Comparison of ENCODE assay signal across 9 cellular contexts in genomic region chr7:113698556-113699220, GRCh38.
A peak's percentile ranks its signal among the peaks of the same experiment; 100 is the strongest.
DNase-seq lines count a peak whose midpoint lies in the region; ATAC-seq and TF ChIP-seq lines count a peak whose summit lies in the region.
"Had no signal": no experiment of that assay in that cellular context is flagged by ENCODE, and none has a peak within 500 bp of the region (broad histone marks: within the 10 kb centered on the region; RNA-seq: fewer than 3 reads in every experiment).

No MANE protein-coding gene starts in this region.

- no peak overlapping the region for H3K27ac Mint-ChIP-seq in activated CD8-positive, alpha-beta T cell treated with anti-CD3 and anti-CD28 coated beads for 36 hours
- no peak overlapping the region for H3K27ac Mint-ChIP-seq in activated CD8-positive, alpha-beta T cell treated with anti-CD3 and anti-CD28 coated beads, Interleukin-2, amount 10 ng/mL, durations not matched to agents 7 days and 5 days
- no peak overlapping the region for H3K27ac Mint-ChIP-seq in glutamatergic neuron (ENCODE audit: unreplicated experiment)
- H3K27ac Mint-ChIP-seq in stimulated activated naive B cell treated with anti-CD40 and anti-IgM and Interleukin-4, amounts not matched to agents 10 μg/mL and 1 μg/mL and 100 μg/mL, for 72 hours = no peak overlapping the region

- H3K27me3 Mint-ChIP-seq in activated CD8-positive, alpha-beta T cell treated with anti-CD3 and anti-CD28 coated beads for 36 hours = peaks cover 1% of the 10 kb centered on the region
- no peaks in the 10 kb centered on the region for H3K27me3 Mint-ChIP-seq in activated CD8-positive, alpha-beta T cell treated with anti-CD3 and anti-CD28 coated beads, Interleukin-2, amount 10 ng/mL, durations not matched to agents 7 days and 5 days (ENCODE audit: low read depth)
- peaks cover 2% of the 10 kb centered on the region for H3K27me3 Mint-ChIP-seq in glutamatergic neuron (ENCODE audit: unreplicated experiment)
- no peaks in the 10 kb centered on the region for H3K27me3 Mint-ChIP-seq in stimulated activated naive B cell treated with anti-CD40 and anti-IgM and Interleukin-4, amounts not matched to agents 10 μg/mL and 1 μg/mL and 100 μg/mL, for 72 hours
- H3K27me3 Mint-ChIP-seq: central memory CD8-positive, alpha-beta T cell had no signal

- H3K4me2 ChIP-seq in SK-N-SH = no peak overlapping the region; the same call in 1 of the 2 replicates

- H3K27me3 ChIP-seq in SK-N-SH (ENCODE audit: insufficient read depth) (no peaks in the 10 kb centered on the region), vagina (no peaks in the 10 kb centered on the region)

- no peaks in the 10 kb centered on the region for H3K79me2 ChIP-seq in SK-N-SH (ENCODE audit: insufficient read depth)

- H3K9me3 Mint-ChIP-seq in activated CD8-positive, alpha-beta T cell treated with anti-CD3 and anti-CD28 coated beads for 36 hours = no peaks in the 10 kb centered on the region
- H3K9me3 Mint-ChIP-seq in activated CD8-positive, alpha-beta T cell treated with anti-CD3 and anti-CD28 coated beads, Interleukin-2, amount 10 ng/mL, durations not matched to agents 7 days and 5 days (ENCODE audit: insufficient read depth) = no peaks in the 10 kb centered on the region
- peaks cover 4% of the 10 kb centered on the region for H3K9me3 Mint-ChIP-seq in glutamatergic neuron (ENCODE audit: unreplicated experiment)
- H3K9me3 Mint-ChIP-seq in stimulated activated naive B cell treated with anti-CD40 and anti-IgM and Interleukin-4, amounts not matched to agents 10 μg/mL and 1 μg/mL and 100 μg/mL, for 72 hours = no peaks in the 10 kb centered on the region
- H3K9me3 Mint-ChIP-seq: central memory CD8-positive, alpha-beta T cell had no signal

- no peak for TF ChIP-seq EP300 in SK-N-SH (IDR thresholded peaks at IDR 0.05; ENCODE audit: borderline replicate concordance in 1 of 2, low read depth in 1 of 2, low read length in 1 of 2)

- no peak overlapping the region for H3K9ac ChIP-seq in SK-N-SH

- H4K20me1 ChIP-seq in SK-N-SH (ENCODE audit: insufficient read depth) = no peaks in the 10 kb centered on the region

- peak; percentile 7 for DNase-seq in activated CD8-positive, alpha-beta T cell treated with anti-CD3 and anti-CD28 coated beads for 36 hours
- DNase-seq in activated CD8-positive, alpha-beta T cell treated with anti-CD3 and anti-CD28 coated beads, Interleukin-2, amount 10 ng/mL, durations not matched to agents 7 days and 5 days = no peak
- peak; percentile 49 for DNase-seq in HT-29 (ENCODE audit: low spot score)
- DNase-seq in SK-N-SH = peak; percentile 17
- DNase-seq in glutamatergic neuron = no peak
- no peak for DNase-seq in vagina (ENCODE audit: extremely low spot score in 2 of 2)
- DNase-seq in lower leg skin (ENCODE audit: low spot score in 2 of 2) = no peak
- DNase-seq in stimulated activated naive B cell treated with anti-CD40 and anti-IgM and Interleukin-4, amounts not matched to agents 10 μg/mL and 1 μg/mL and 100 μg/mL, for 72 hours = no peak

- CTCF ChIA-PET in activated CD8-positive, alpha-beta T cell treated with anti-CD3 and anti-CD28 coated beads for 36 hours (lab: Charles Lee) = interaction anchor here (0.6 kb wide), 1 partner anchor 16 kb away, joined by 3 read pairs; no protein-coding TSS in a partner anchor
- CTCF ChIA-PET in activated CD8-positive, alpha-beta T cell treated with anti-CD3 and anti-CD28 coated beads, Interleukin-2, amount 10 ng/mL, durations not matched to agents 7 days and 5 days (lab: Charles Lee) = no interaction called here
- CTCF ChIA-PET in SK-N-SH (lab: Yijun Ruan, JAX) = interaction anchor here (0.6 to 1.6 kb wide), 6 partner anchors 10 to 277 kb away, joined by 3 to 11 read pairs (median 3); no protein-coding TSS in a partner anchor

- TF ChIP-seq POLR2A in vagina (IDR thresholded peaks at IDR 0.05) (no peak), lower leg skin (IDR thresholded peaks at IDR 0.05) (no peak)

- H3K4me1 ChIP-seq in SK-N-SH (ENCODE audit: control insufficient read depth in 1 of 2, insufficient read depth in 2 of 2, low read depth in 1 of 2, low read length in 1 of 2) = no peaks in the 10 kb centered on the region
- no peaks in the 10 kb centered on the region for H3K4me1 ChIP-seq in vagina

- TF ChIP-seq RAD21 in SK-N-SH (IDR thresholded peaks at IDR 0.05; ENCODE audit: low read length) = peak; percentile 76

- H3K4me3 Mint-ChIP-seq in activated CD8-positive, alpha-beta T cell treated with anti-CD3 and anti-CD28 coated beads for 36 hours = no peak overlapping the region
- no peak overlapping the region for H3K4me3 Mint-ChIP-seq in activated CD8-positive, alpha-beta T cell treated with anti-CD3 and anti-CD28 coated beads, Interleukin-2, amount 10 ng/mL, durations not matched to agents 7 days and 5 days
- no peak overlapping the region for H3K4me3 Mint-ChIP-seq in glutamatergic neuron (ENCODE audit: unreplicated experiment)
- H3K4me3 Mint-ChIP-seq in stimulated activated naive B cell treated with anti-CD40 and anti-IgM and Interleukin-4, amounts not matched to agents 10 μg/mL and 1 μg/mL and 100 μg/mL, for 72 hours = no peak overlapping the region
- H3K4me3 Mint-ChIP-seq: central memory CD8-positive, alpha-beta T cell had no signal

- POLR2A ChIA-PET in activated CD8-positive, alpha-beta T cell treated with anti-CD3 and anti-CD28 coated beads for 36 hours (lab: Charles Lee) = no interaction called here
- POLR2A ChIA-PET in activated CD8-positive, alpha-beta T cell treated with anti-CD3 and anti-CD28 coated beads, Interleukin-2, amount 10 ng/mL, durations not matched to agents 7 days and 5 days (lab: Charles Lee) = no interaction called here
- POLR2A ChIA-PET in SK-N-SH (lab: Yijun Ruan, JAX) = no interaction called here

- TF ChIP-seq CTCF in activated CD8-positive, alpha-beta T cell treated with anti-CD3 and anti-CD28 coated beads for 36 hours (IDR thresholded peaks at IDR 0.05) = peak; percentile 70
- TF ChIP-seq CTCF in SK-N-SH (IDR thresholded peaks at IDR 0.05) (peak; percentile 98), glutamatergic neuron (IDR thresholded peaks at IDR 0.05; ENCODE audit: partially characterized antibody, unreplicated experiment) (peak; percentile 77), vagina (IDR thresholded peaks at IDR 0.05) (peak in 2 of 3 experiments; percentile 16 to 26), lower leg skin (IDR thresholded peaks at IDR 0.05) (no peak)

- no peaks in the 10 kb centered on the region for H3K9me2 ChIP-seq in SK-N-SH

- H3K4me3 ChIP-seq in SK-N-SH (ENCODE audit: low read depth in 2 of 2, low read length in 1 of 2) (no peak overlapping the region), vagina (no peak overlapping the region), lower leg skin (ENCODE audit: low read depth, poor library complexity, severe bottlenecking) (no peak overlapping the region)

- no peaks in the 10 kb centered on the region for H3K36me3 ChIP-seq in SK-N-SH (replicated peaks in 1 of 2; ENCODE audit: control insufficient read depth in 1 of 2, insufficient read depth in 2 of 2, low read length in 1 of 2)
- no peaks in the 10 kb centered on the region for H3K36me3 ChIP-seq in vagina

- WGBS in SK-N-SH (ENCODE audit: low lambda C conversion rate) = 26% methylated on average over 6 of the region's 6 CpGs
- WGBS in lower leg skin, 2 donors = 39 to 40% methylated on average over 6 of the region's 6 CpGs

- H3K27ac ChIP-seq in SK-N-SH (ENCODE audit: low read depth in 2 of 2, low read length in 1 of 2) (no peak overlapping the region), vagina (no peak overlapping the region)

- no peak overlapping the region for H2AFZ ChIP-seq in SK-N-SH (ENCODE audit: low read depth)

- H3K4me1 Mint-ChIP-seq in activated CD8-positive, alpha-beta T cell treated with anti-CD3 and anti-CD28 coated beads for 36 hours (ENCODE audit: low read depth) = no peaks in the 10 kb centered on the region
- no peaks in the 10 kb centered on the region for H3K4me1 Mint-ChIP-seq in activated CD8-positive, alpha-beta T cell treated with anti-CD3 and anti-CD28 coated beads, Interleukin-2, amount 10 ng/mL, durations not matched to agents 7 days and 5 days (ENCODE audit: low read depth)
- peaks cover 12% of the 10 kb centered on the region for H3K4me1 Mint-ChIP-seq in glutamatergic neuron (ENCODE audit: low read depth, unreplicated experiment)
- no peaks in the 10 kb centered on the region for H3K4me1 Mint-ChIP-seq in stimulated activated naive B cell treated with anti-CD40 and anti-IgM and Interleukin-4, amounts not matched to agents 10 μg/mL and 1 μg/mL and 100 μg/mL, for 72 hours
- H3K4me1 Mint-ChIP-seq: central memory CD8-positive, alpha-beta T cell had no signal

- H3K9me3 ChIP-seq in SK-N-SH = no peaks in the 10 kb centered on the region
- H3K9me3 ChIP-seq in vagina = no peaks in the 10 kb centered on the region

- no peak for ATAC-seq in activated CD8-positive, alpha-beta T cell treated with anti-CD3 and anti-CD28 coated beads for 36 hours
- no peak for ATAC-seq in activated CD8-positive, alpha-beta T cell treated with anti-CD3 and anti-CD28 coated beads, Interleukin-2, amount 10 ng/mL, durations not matched to agents 7 days and 5 days
- no peak for ATAC-seq in stimulated activated naive B cell treated with anti-CD40 and anti-IgM and Interleukin-4, amounts not matched to agents 10 μg/mL and 1 μg/mL and 100 μg/mL, for 72 hours (replicated peaks)

- intact Hi-C loops in activated CD8-positive, alpha-beta T cell treated with anti-CD3 and anti-CD28 coated beads for 36 hours (cut with micrococcal nuclease) = no loop called here
- intact Hi-C loops in vagina (cut with DNase I) = no loop called here
- intact Hi-C loops in lower leg skin (cut with DNase I; ENCODE audit: low total_unique reads) = no loop called here

- H3K36me3 Mint-ChIP-seq in activated CD8-positive, alpha-beta T cell treated with anti-CD3 and anti-CD28 coated beads for 36 hours (ENCODE audit: low read depth) = no peaks in the 10 kb centered on the region
- H3K36me3 Mint-ChIP-seq in activated CD8-positive, alpha-beta T cell treated with anti-CD3 and anti-CD28 coated beads, Interleukin-2, amount 10 ng/mL, durations not matched to agents 7 days and 5 days (ENCODE audit: low read depth) = no peaks in the 10 kb centered on the region
- H3K36me3 Mint-ChIP-seq in glutamatergic neuron (ENCODE audit: unreplicated experiment) = no peaks in the 10 kb centered on the region
- no peaks in the 10 kb centered on the region for H3K36me3 Mint-ChIP-seq in stimulated activated naive B cell treated with anti-CD40 and anti-IgM and Interleukin-4, amounts not matched to agents 10 μg/mL and 1 μg/mL and 100 μg/mL, for 72 hours

- no peaks in the 10 kb centered on the region for H3F3A ChIP-seq in SK-N-SH (replicated peaks; ENCODE audit: insufficient read depth)

TF ChIP-seq in SK-N-SH, 30 proteins besides CTCF, POLR2A, EP300 and RAD21:
- TF ChIP-seq EZH2phosphoT487 (IDR thresholded peaks at IDR 0.05; ENCODE audit: borderline replicate concordance, low read depth) (no peak), SMC3 (IDR thresholded peaks at IDR 0.05; ENCODE audit: low read depth, low read length) (peak; percentile 51), RXRA (IDR thresholded peaks at IDR 0.05; ENCODE audit: borderline replicate concordance, low read depth) (no peak), ELF1 (IDR thresholded peaks at IDR 0.05) (no peak)

Comparison
In these comparisons a context has a peak if more than half of its experiments do, and no peak if none do; other contexts are left out.
1. DNase-seq: peak in activated CD8-positive, alpha-beta T cell treated with anti-CD3 and anti-CD28 coated beads for 36 hours (single experiment), HT-29 (single experiment) and SK-N-SH (single experiment); none in activated CD8-positive, alpha-beta T cell treated with anti-CD3 and anti-CD28 coated beads, Interleukin-2, amount 10 ng/mL, durations not matched to agents 7 days and 5 days (single experiment), glutamatergic neuron (single experiment), vagina (0 of 2), lower leg skin (0 of 2) and stimulated activated naive B cell treated with anti-CD40 and anti-IgM and Interleukin-4, amounts not matched to agents 10 μg/mL and 1 μg/mL and 100 μg/mL, for 72 hours (single experiment).
2. CTCF ChIP-seq: peak in activated CD8-positive, alpha-beta T cell treated with anti-CD3 and anti-CD28 coated beads for 36 hours (single experiment), SK-N-SH (single experiment), glutamatergic neuron (single experiment) and vagina (2 of 3); none in lower leg skin (0 of 3).